In genomic region chr3:52054689-52055511, GRCh38 we compare ENCODE assay signal across 8 cellular contexts. TPM values are rescaled to one million over a fixed set of nuclear protein-coding genes. Genes with fewer than 3 reads are reported as not detected.
A peak's percentile ranks its signal among the peaks of the same experiment; 100 is the strongest.
DNase-seq lines count a peak whose midpoint lies in the region; ATAC-seq and TF ChIP-seq lines count a peak whose summit lies in the region.

No MANE protein-coding gene starts in this region.

- peak overlapping the region; percentile 95 for H3K9ac ChIP-seq in mammary epithelial cell (ENCODE audit: insufficient read depth, low read length)

- intact Hi-C loops in Panc1 (cut with micrococcal nuclease; ENCODE audit: unreplicated experiment): loop anchor here (10.0 kb wide), 2 partner anchors 50 to 70 kb away; no protein-coding TSS in a partner anchor
- intact Hi-C loops in mammary epithelial cell (cut with micrococcal nuclease): no loop called here
- intact Hi-C loops in thyroid gland (cut with DNase I): loop anchor here (5.0 kb wide), 3 partner anchors 67 to 482 kb away; partner anchors contain the start of genes PARP3, RRP9 and UQCC5

- H2AFZ ChIP-seq in mammary epithelial cell (ENCODE audit: low read depth, low read length): no peak overlapping the region

- ATAC-seq in Panc1 (no peak), HG03457 (IDR thresholded peaks at IDR 0.05; ENCODE audit: unreplicated experiment) (no peak), HG02623 (IDR thresholded peaks at IDR 0.05; ENCODE audit: unreplicated experiment) (no peak)

- in situ Hi-C loops in Panc1 (cut with HindIII; ENCODE audit: low pct_unique_long_range_greater_than_20kb, low sequenced_read_pairs): no loop called here
- in situ Hi-C loops in mammary epithelial cell (cut with MboI; ENCODE audit: low sequenced_read_pairs in 2 of 2): loop anchor here (10.0 kb wide), 2 partner anchors 50 to 70 kb away; no protein-coding TSS in a partner anchor

- no peaks in the 10 kb centered on the region for H4K20me1 ChIP-seq in mammary epithelial cell (ENCODE audit: insufficient read depth, low read length)

- no peaks in the 10 kb centered on the region for H3K9me3 ChIP-seq in Panc1 (ENCODE audit: control insufficient read depth, insufficient read depth, low read depth, low read length)
- H3K9me3 ChIP-seq in mammary epithelial cell (replicated peaks; ENCODE audit: insufficient read depth, low read length): no peaks in the 10 kb centered on the region
- no peaks in the 10 kb centered on the region for H3K9me3 ChIP-seq in mesodermal cell (ENCODE audit: control insufficient read depth, low read length)
- no peaks in the 10 kb centered on the region for H3K9me3 ChIP-seq in thyroid gland

- BruUV-seq in Panc1 (replicated peaks; lab: Mats Ljungman, UMichigan) (no TSS peak), mammary epithelial cell (replicated peaks; lab: Mats Ljungman, UMichigan) (no TSS peak)

- H3K27ac ChIP-seq in Panc1 (ENCODE audit: low read length) (peak overlapping the region; percentile 65), mammary epithelial cell (ENCODE audit: insufficient read depth, low read depth, low read length) (peak overlapping the region; percentile 90), mesodermal cell (ENCODE audit: low read depth, low read length, severe bottlenecking) (no peak overlapping the region), thyroid gland (peak overlapping the region; percentile 65 to 83 (median 66))

- H3K27me3 ChIP-seq in Panc1 (ENCODE audit: control insufficient read depth, insufficient read depth, low read length) (no peaks in the 10 kb centered on the region), mammary epithelial cell (ENCODE audit: insufficient read depth, low read length) (no peaks in the 10 kb centered on the region), thyroid gland (no peaks in the 10 kb centered on the region)

- 4% methylated on average over 9 of the region's 26 CpGs for WGBS in mammary epithelial cell (ENCODE audit: low coverage, missing lambda C conversion rate)
- whole genome bisulfite sequencing in mesodermal cell (ENCODE audit: insufficient coverage in 2 of 2), 2 experiments: 7 to 14% methylated on average over 11 to 14 of the region's 26 CpGs
- WGBS in thyroid gland, 2 donors: 22 to 92% methylated on average over 1 to 14 of the region's 26 CpGs

- CTCF ChIA-PET in Panc1 (lab: Charles Lee) (interaction anchor here (0.6 to 2.0 kb wide), 4 partner anchors 19 to 1576 kb away, joined by 3 to 6 read pairs (median 3); no protein-coding TSS in a partner anchor), mammary epithelial cell (lab: Charles Lee; ENCODE audit: low non-redundant PET) (interaction anchor here (0.7 kb wide), 1 partner anchor 8 kb away, joined by 3 read pairs; no protein-coding TSS in a partner anchor)

- H3K4me2 ChIP-seq in mammary epithelial cell (ENCODE audit: insufficient read depth, low read depth, low read length): peak overlapping the region; percentile 93

- H3K4me1 ChIP-seq in Panc1 (ENCODE audit: control insufficient read depth, insufficient read depth, low read length): peaks cover 11% of the 10 kb centered on the region
- H3K4me1 ChIP-seq in mammary epithelial cell (ENCODE audit: insufficient read depth, low read length): peaks cover 66% of the 10 kb centered on the region
- peaks cover 29% of the 10 kb centered on the region for H3K4me1 ChIP-seq in mesodermal cell (ENCODE audit: control insufficient read depth, insufficient read depth, low read length, poor library complexity, severe bottlenecking)
- H3K4me1 ChIP-seq in thyroid gland: peaks cover 31 to 53% of the 10 kb centered on the region in 2 donors

- dilution Hi-C loops in mammary epithelial cell (cut with HindIII; ENCODE audit: low sequenced_read_pairs): loop anchor here (10.0 kb wide), 1 partner anchor 60 kb away; no protein-coding TSS in a partner anchor

- TF ChIP-seq CTCF in Panc1 (IDR thresholded peaks at IDR 0.05) (peak; percentile 57; the same call in 1 of the 2 replicates), mammary epithelial cell (conservative IDR thresholded peaks at IDR 0.05 in 1 of 2, IDR thresholded peaks at IDR 0.05 in 1 of 2; ENCODE audit: extremely low read depth in 1 of 2, insufficient read depth in 1 of 2, low read depth in 1 of 2, low read length in 2 of 2) (peak in 1 of 2 donors; percentile 34), thyroid gland (IDR thresholded peaks at IDR 0.05) (peak in 1 of 6 experiments; percentile 24)

- peak; percentile 43 for DNase-seq in EL
- no peak for DNase-seq in Panc1 (ENCODE audit: low read depth, low spot score)
- DNase-seq in mammary epithelial cell: no peak
- no peak for DNase-seq in thyroid gland
- DNase-seq in putamen (ENCODE audit: low spot score): no peak

- POLR2A ChIA-PET in Panc1 (lab: Charles Lee): no interaction called here

- peak overlapping the region; percentile 59 to 65 for H3K4me3 ChIP-seq in Panc1 (ENCODE audit: low read depth in 2 of 2, low read length in 2 of 2)
- H3K4me3 ChIP-seq in mammary epithelial cell (replicated peaks in 1 of 3; ENCODE audit: insufficient read depth in 1 of 3, low read depth in 2 of 3, low read length in 3 of 3): peak overlapping the region; percentile 75 to 81 (median 79)
- peak overlapping the region; percentile 76 for H3K4me3 ChIP-seq in mesodermal cell (ENCODE audit: extremely low read depth, insufficient read depth, low read length, poor library complexity, severe bottlenecking)
- peak overlapping the region; percentile 27 to 74 (median 56) for H3K4me3 ChIP-seq in thyroid gland (replicated peaks in 1 of 3)

- TF ChIP-seq POLR2A in thyroid gland (IDR thresholded peaks at IDR 0.05): no peak

- H3K36me3 ChIP-seq in Panc1 (ENCODE audit: control insufficient read depth, insufficient read depth, low read length) (no peaks in the 10 kb centered on the region; the same call in 1 of the 2 replicates), mammary epithelial cell (ENCODE audit: insufficient read depth, low read length) (peaks cover 27% of the 10 kb centered on the region), mesodermal cell (ENCODE audit: control insufficient read depth, insufficient read depth, low read length) (peaks cover 43% of the 10 kb centered on the region), thyroid gland (peaks cover 15 to 25% of the 10 kb centered on the region in 2 donors)

- H3K79me2 ChIP-seq in mammary epithelial cell (ENCODE audit: insufficient read depth, low read length): peaks cover 71% of the 10 kb centered on the region

RNA-seq across cellular contexts. Expression of gene DUSP7, which starts 1.5 kb away (rescaled TPM):
- total RNA-seq in Panc1 (2021; ENCODE audit: unreplicated experiment) (13.1 TPM), mammary epithelial cell (100 to 1,000 TPM in 1 of 2 donors, 10 to 100 TPM in 1; 64.7 to 167 TPM), thyroid gland (10 to 100 TPM in 3 of 4 donors, 1 to 10 TPM in 1; 6.9 to 10.6 (median 10.4) TPM)
- 8.9 TPM for polyA plus RNA-seq in Panc1 (2012; ENCODE audit: insufficient read length)
- polyA plus RNA-seq in mammary epithelial cell: 212 TPM
- 293 TPM for polyA minus RNA-seq in mammary epithelial cell
- polyA plus RNA-seq in mesodermal cell (2013, experiment 1 of 2): 23.1 TPM
- polyA plus RNA-seq in mesodermal cell (2013, experiment 2 of 2): 19.8 TPM

RNA-seq across cellular contexts. Expression of gene RPL29, which starts 59.2 kb away (rescaled TPM):
- total RNA-seq in Panc1 (2021; ENCODE audit: unreplicated experiment) (696 TPM), mammary epithelial cell (1,000 to 10,000 TPM; 1,040 to 1,174 TPM), thyroid gland (1,000 to 10,000 TPM in 3 of 4 donors, 100 to 1,000 TPM in 1; 826 to 1,348 (median 1,271) TPM)
- polyA plus RNA-seq in Panc1 (2012; ENCODE audit: insufficient read length): 1,184 TPM
- 2,670 TPM for polyA plus RNA-seq in mammary epithelial cell
- 407 TPM for polyA minus RNA-seq in mammary epithelial cell
- 2,047 TPM for polyA plus RNA-seq in mesodermal cell (2013, experiment 1 of 2)
- 1,829 TPM for polyA plus RNA-seq in mesodermal cell (2013, experiment 2 of 2)
